In the genomic region with DNA sequence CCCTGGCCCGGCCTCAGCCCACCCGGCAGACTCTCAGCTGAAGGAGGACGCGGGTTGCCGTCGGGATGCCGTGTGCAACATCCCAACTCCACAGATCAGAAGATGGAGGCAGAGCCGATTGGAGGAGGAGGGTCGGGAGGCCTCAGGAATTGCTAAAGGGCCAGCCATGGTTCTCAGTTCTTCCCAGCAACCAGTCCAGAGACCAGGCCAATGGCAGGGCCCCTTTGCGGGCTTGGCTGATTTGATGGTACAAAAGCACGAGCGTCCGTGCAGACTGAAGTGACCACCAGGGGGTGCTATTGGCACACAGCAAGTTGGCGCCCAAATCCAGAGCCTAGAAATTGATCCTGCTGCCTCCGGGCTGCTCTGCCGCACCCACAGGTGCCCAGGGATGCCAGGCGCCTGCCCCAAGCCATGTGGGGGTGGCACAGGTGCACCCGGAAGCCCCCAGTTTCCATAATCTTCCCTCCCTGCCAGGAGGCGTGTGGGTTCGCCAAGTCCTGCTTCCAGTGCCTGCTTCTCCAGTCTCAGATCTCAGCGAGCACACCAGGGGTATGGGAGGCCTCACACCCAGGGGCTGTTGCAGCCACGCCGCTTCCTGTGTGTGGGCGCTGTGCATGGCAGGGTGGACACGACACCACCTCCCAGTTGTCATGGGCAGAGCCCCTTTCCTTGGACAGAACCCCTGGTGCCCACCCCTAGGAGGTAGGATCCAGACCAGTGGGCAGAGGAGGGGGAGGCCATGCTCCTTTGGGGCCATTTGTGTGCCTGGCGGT, we compare ENCODE assay signal across 8 cellular contexts. TPM values are rescaled to one million over a fixed set of nuclear protein-coding genes. Genes with fewer than 3 reads are reported as not detected.
DNase-seq lines count a peak whose midpoint lies in the region; ATAC-seq lines count a peak whose summit lies in the region.

No MANE protein-coding gene starts in this region.

- POLR2A ChIA-PET in activated CD4-positive, alpha-beta memory T cell treated with anti-CD3 and anti-CD28 coated beads, Interleukin-2, amount 10 ng/mL, durations not matched to agents 7 days and 5 days (lab: Charles Lee) = interaction anchor here (1.2 kb wide), 1 partner anchor 19 kb away, joined by 3 read pairs; no protein-coding TSS in a partner anchor

- H3K27ac Mint-ChIP-seq in activated CD4-positive, alpha-beta memory T cell treated with anti-CD3 and anti-CD28 coated beads, Interleukin-2, amount 10 ng/mL, durations not matched to agents 7 days and 5 days = no peak overlapping the region
- no peak overlapping the region for H3K27ac Mint-ChIP-seq in memory B cell

- DNase-seq in ELF-1 (ENCODE audit: low read depth, low spot score) (peak; percentile 95), NCI-H82 treated with DMSO at 0.1 percent for 48 hours (lab: John Stamatoyannopoulos, UW; ENCODE audit: unreplicated experiment) (peak; percentile 44), memory B cell (ENCODE audit: low spot score in 2 of 2) (peak; percentile 80 to 84)
- DNase-seq in activated CD4-positive, alpha-beta memory T cell treated with anti-CD3 and anti-CD28 coated beads, Interleukin-2, amount 10 ng/mL, durations not matched to agents 7 days and 5 days = peak; percentile 86
- peak; percentile 72 for DNase-seq in effector CD8-positive, alpha-beta T cell (lab: John Stamatoyannopoulos, UW)
- peak; percentile 62 for DNase-seq in stimulated activated CD8-positive, alpha-beta memory T cell treated with anti-CD3 and anti-CD28 coated beads, Interleukin-15, amount 100 ng/mL, for 24 hours (ENCODE audit: low read depth)

- no peaks in the 10 kb centered on the region for H3K9me3 Mint-ChIP-seq in activated CD4-positive, alpha-beta memory T cell treated with anti-CD3 and anti-CD28 coated beads, Interleukin-2, amount 10 ng/mL, durations not matched to agents 7 days and 5 days
- no peaks in the 10 kb centered on the region for H3K9me3 Mint-ChIP-seq in memory B cell

- ATAC-seq in HG03280 (IDR thresholded peaks at IDR 0.05; ENCODE audit: unreplicated experiment) (peak; percentile 58), memory B cell (ENCODE audit: low read depth) (peak; percentile 88), GM19463 (IDR thresholded peaks at IDR 0.05; ENCODE audit: unreplicated experiment) (no peak)

- H3K36me3 Mint-ChIP-seq in activated CD4-positive, alpha-beta memory T cell treated with anti-CD3 and anti-CD28 coated beads, Interleukin-2, amount 10 ng/mL, durations not matched to agents 7 days and 5 days (ENCODE audit: low read depth) = no peaks in the 10 kb centered on the region
- no peaks in the 10 kb centered on the region for H3K36me3 Mint-ChIP-seq in memory B cell

- no peak overlapping the region for H3K4me3 Mint-ChIP-seq in activated CD4-positive, alpha-beta memory T cell treated with anti-CD3 and anti-CD28 coated beads, Interleukin-2, amount 10 ng/mL, durations not matched to agents 7 days and 5 days
- H3K4me3 Mint-ChIP-seq in memory B cell = no peak overlapping the region

- CTCF ChIA-PET in activated CD4-positive, alpha-beta memory T cell treated with anti-CD3 and anti-CD28 coated beads, Interleukin-2, amount 10 ng/mL, durations not matched to agents 7 days and 5 days (lab: Charles Lee) = interaction anchor here (0.7 to 1.3 kb wide), 9 partner anchors 16 to 321 kb away, joined by 3 to 5 read pairs (median 4); no protein-coding TSS in a partner anchor

- H3K27me3 Mint-ChIP-seq in activated CD4-positive, alpha-beta memory T cell treated with anti-CD3 and anti-CD28 coated beads, Interleukin-2, amount 10 ng/mL, durations not matched to agents 7 days and 5 days = peaks cover 10% of the 10 kb centered on the region
- H3K27me3 Mint-ChIP-seq in memory B cell = peaks cover 11% of the 10 kb centered on the region

- peaks cover 6% of the 10 kb centered on the region for H3K4me1 Mint-ChIP-seq in activated CD4-positive, alpha-beta memory T cell treated with anti-CD3 and anti-CD28 coated beads, Interleukin-2, amount 10 ng/mL, durations not matched to agents 7 days and 5 days
- H3K4me1 Mint-ChIP-seq in memory B cell = peaks cover 2% of the 10 kb centered on the region

RNA-seq across cellular contexts. Expression of a gene that starts 7.1 kb away (rescaled TPM):
- total RNA-seq in activated CD4-positive, alpha-beta memory T cell treated with anti-CD3 and anti-CD28 coated beads, Interleukin-2, amount 10 ng/mL, durations not matched to agents 7 days and 5 days = not detected

RNA-seq across cellular contexts. Expression of a gene that starts 18.3 kb away (rescaled TPM):
- 10 to 100 TPM; 18.3 to 18.5 TPM for total RNA-seq in activated CD4-positive, alpha-beta memory T cell treated with anti-CD3 and anti-CD28 coated beads, Interleukin-2, amount 10 ng/mL, durations not matched to agents 7 days and 5 days

RNA-seq across cellular contexts. Expression of a gene that starts 19.7 kb away (rescaled TPM):
- not detected for total RNA-seq in activated CD4-positive, alpha-beta memory T cell treated with anti-CD3 and anti-CD28 coated beads, Interleukin-2, amount 10 ng/mL, durations not matched to agents 7 days and 5 days

RNA-seq across cellular contexts. Expression of a gene that starts 34.5 kb away (rescaled TPM):
- 100 to 1,000 TPM; 138 to 140 TPM for total RNA-seq in activated CD4-positive, alpha-beta memory T cell treated with anti-CD3 and anti-CD28 coated beads, Interleukin-2, amount 10 ng/mL, durations not matched to agents 7 days and 5 days

Comparison
In these comparisons a context has a peak if more than half of its experiments do, and no peak if none do; other contexts are left out.
1. DNase-seq: peak in every context shown above with its lines; median percentile 95 in ELF-1; 86 in activated CD4-positive, alpha-beta memory T cell treated with anti-CD3 and anti-CD28 coated beads, Interleukin-2, amount 10 ng/mL, durations not matched to agents 7 days and 5 days; 82 in memory B cell; 72 in effector CD8-positive, alpha-beta T cell; 62 in stimulated activated CD8-positive, alpha-beta memory T cell treated with anti-CD3 and anti-CD28 coated beads, Interleukin-15, amount 100 ng/mL, for 24 hours; 44 in NCI-H82 treated with DMSO at 0.1 percent for 48 hours.